20 cellular contexts compared by ENCODE assay signal in genomic region chr22:17114958-17115235, GRCh38. TPM values are rescaled to one million over a fixed set of nuclear protein-coding genes. Genes with fewer than 3 reads are reported as not detected.
"Had no signal": no experiment of that assay in that cellular context is flagged by ENCODE, and none has a peak within 500 bp of the region (broad histone marks: within the 10 kb centered on the region; RNA-seq: fewer than 3 reads in every experiment).

No MANE protein-coding gene starts in this region.

- H3K36me3 Mint-ChIP-seq: natural killer cell treated with Interleukin-12 subunit alpha and Interleukin-12 subunit beta and Interleukin-15 and Interleukin-18, amount 100 ng/mL, for 72 hours had no signal

- H3K4me3 ChIP-seq: ascending aorta, esophagus muscularis mucosa had no signal

- DNase-seq: activated CD4-positive, alpha-beta T cell treated with anti-CD3 and anti-CD28 coated beads, Interleukin-2, amount 50 U/mL, for 48 hours; activated CD4-positive, CD25-positive, alpha-beta regulatory T cell treated with anti-CD3 and anti-CD28 coated beads, Interleukin-2, amount 50 U/mL, for 72 hours; activated CD8-positive, alpha-beta memory T cell treated with anti-CD3 and anti-CD28 coated beads, Interleukin-2, amount 10 ng/mL, durations not matched to agents 7 days and 5 days; activated T-cell treated with anti-CD3 and anti-CD28 coated beads, Interleukin-2, amount 50 U/mL, for 1 hour; hypothalamus; kidney glomerular epithelial cell; left ventricle myocardium superior; nucleus accumbens; retina; stimulated activated CD4-positive, alpha-beta T cell treated with anti-CD3 and anti-CD28 coated beads, Interleukin-15, amount 100 ng/mL, for 24 hours; stimulated activated CD4-positive, alpha-beta T cell treated with anti-CD3 and anti-CD28 coated beads, Interleukin-4, amount 100 ng/mL, for 24 hours; stimulated activated naive CD4-positive, alpha-beta T cell treated with Interleukin-2 at 50 U/mL for 16 hours; substantia nigra; T1000; trophoblast cell had no signal

- H3K27ac Mint-ChIP-seq: memory B cell had no signal

- H3K27ac ChIP-seq: ascending aorta, esophagus muscularis mucosa had no signal

- H3K4me3 Mint-ChIP-seq: activated CD8-positive, alpha-beta memory T cell treated with anti-CD3 and anti-CD28 coated beads, Interleukin-2, amount 10 ng/mL, durations not matched to agents 7 days and 5 days; memory B cell had no signal

- H3K9me3 Mint-ChIP-seq: memory B cell; natural killer cell treated with Interleukin-12 subunit alpha and Interleukin-12 subunit beta and Interleukin-15 and Interleukin-18, amount 100 ng/mL, for 72 hours had no signal

- ATAC-seq: activated CD8-positive, alpha-beta memory T cell treated with anti-CD3 and anti-CD28 coated beads, Interleukin-2, amount 10 ng/mL, durations not matched to agents 7 days and 5 days; left ventricle myocardium superior; natural killer cell treated with Interleukin-12 subunit alpha and Interleukin-12 subunit beta and Interleukin-15 and Interleukin-18, amount 100 ng/mL, for 72 hours had no signal

RNA-seq across cellular contexts. Expression of gene TMEM121B, which starts 6.3 kb away (rescaled TPM):
- total RNA-seq: activated CD8-positive, alpha-beta memory T cell treated with anti-CD3 and anti-CD28 coated beads, Interleukin-2, amount 10 ng/mL, durations not matched to agents 7 days and 5 days; bronchial epithelial cell had no signal
